9 cellular contexts compared by ENCODE assay signal in genomic region chr19:40600086-40600917, GRCh38. TPM values are rescaled to one million over a fixed set of nuclear protein-coding genes. Genes with fewer than 3 reads are reported as not detected.
DNase-seq lines count a peak whose midpoint lies in the region; ATAC-seq lines count a peak whose summit lies in the region.
"Had no signal": no experiment of that assay in that cellular context is flagged by ENCODE, and none has a peak within 500 bp of the region (broad histone marks: within the 10 kb centered on the region; RNA-seq: fewer than 3 reads in every experiment).

No MANE protein-coding gene starts in this region.

- H3K36me3 Mint-ChIP-seq in activated T-cell treated with anti-CD3 and anti-CD28 coated beads, Interleukin-2, amount 50 U/mL, for 24 hours (ENCODE audit: low read depth) = no peaks in the 10 kb centered on the region

- 15% methylated on average over 48 of the region's 48 CpGs for WGBS in urinary bladder

- ATAC-seq in HG03135 (IDR thresholded peaks at IDR 0.05; ENCODE audit: unreplicated experiment) = no peak

- H3K36me3 ChIP-seq in mucosa of stomach (ENCODE audit: control insufficient read depth, insufficient read depth, low read length) (no peaks in the 10 kb centered on the region), urinary bladder (ENCODE audit: insufficient read depth) (no peaks in the 10 kb centered on the region)

- peaks cover 62% of the 10 kb centered on the region for H3K4me1 Mint-ChIP-seq in activated T-cell treated with anti-CD3 and anti-CD28 coated beads, Interleukin-2, amount 50 U/mL, for 24 hours (ENCODE audit: low read depth)

- H3K27ac ChIP-seq in cingulate gyrus (ENCODE audit: low read depth, low read length) (peak overlapping the region; percentile 10), urinary bladder (ENCODE audit: low read depth) (peak overlapping the region; percentile 73)

- H3K4me1 ChIP-seq in mucosa of stomach (ENCODE audit: control insufficient read depth, insufficient read depth, low read length) = peaks cover 52% of the 10 kb centered on the region
- H3K4me1 ChIP-seq in urinary bladder (ENCODE audit: insufficient read depth) = peaks cover 2% of the 10 kb centered on the region

- no peaks in the 10 kb centered on the region for H3K9me3 Mint-ChIP-seq in activated T-cell treated with anti-CD3 and anti-CD28 coated beads, Interleukin-2, amount 50 U/mL, for 24 hours

- peak overlapping the region; percentile 12 for H3K9ac ChIP-seq in mucosa of stomach (ENCODE audit: low read length)
- H3K9ac ChIP-seq: SK-N-SH had no signal

- peaks cover 51% of the 10 kb centered on the region for H3K27me3 ChIP-seq in mucosa of stomach (ENCODE audit: control insufficient read depth, insufficient read depth, low read length)

- peak; percentile 41 for DNase-seq in activated T-cell treated with anti-CD3 and anti-CD28 coated beads, Interleukin-2, amount 50 U/mL, for 24 hours
- DNase-seq in activated T-cell treated with anti-CD3 and anti-CD28 coated beads, Interleukin-2, amount 50 U/mL, for 1 hour = no peak
- DNase-seq in DMS153 (lab: John Stamatoyannopoulos, UW) (no peak), NCI-H187 treated with DMSO at 0.1 percent for 48 hours (lab: John Stamatoyannopoulos, UW) (no peak)

- H3K27me3 Mint-ChIP-seq in activated T-cell treated with anti-CD3 and anti-CD28 coated beads, Interleukin-2, amount 50 U/mL, for 24 hours = peaks cover 48% of the 10 kb centered on the region

- peak overlapping the region; percentile 58 for H3K4me3 Mint-ChIP-seq in activated T-cell treated with anti-CD3 and anti-CD28 coated beads, Interleukin-2, amount 50 U/mL, for 24 hours

- H3K27ac Mint-ChIP-seq in activated T-cell treated with anti-CD3 and anti-CD28 coated beads, Interleukin-2, amount 50 U/mL, for 24 hours = peak overlapping the region; percentile 31

- H3K9me3 ChIP-seq in mucosa of stomach (ENCODE audit: control insufficient read depth, low read length) = no peaks in the 10 kb centered on the region
- H3K9me3 ChIP-seq: SK-N-SH had no signal

- H3K4me3 ChIP-seq in mucosa of stomach (ENCODE audit: low read length) (no peak overlapping the region), urinary bladder (ENCODE audit: low read depth, low read length) (no peak overlapping the region)

RNA-seq across cellular contexts. Expression of gene LTBP4, which starts 0.9 kb away (rescaled TPM):
- total RNA-seq in urinary bladder = 305 TPM
- polyA plus RNA-seq in urinary bladder = 647 TPM

RNA-seq across cellular contexts. Expression of gene SHKBP1, which starts 23.6 kb away (rescaled TPM):
- total RNA-seq in urinary bladder = 10.2 TPM
- polyA plus RNA-seq in urinary bladder = 77.9 TPM
